In the genomic region with DNA sequence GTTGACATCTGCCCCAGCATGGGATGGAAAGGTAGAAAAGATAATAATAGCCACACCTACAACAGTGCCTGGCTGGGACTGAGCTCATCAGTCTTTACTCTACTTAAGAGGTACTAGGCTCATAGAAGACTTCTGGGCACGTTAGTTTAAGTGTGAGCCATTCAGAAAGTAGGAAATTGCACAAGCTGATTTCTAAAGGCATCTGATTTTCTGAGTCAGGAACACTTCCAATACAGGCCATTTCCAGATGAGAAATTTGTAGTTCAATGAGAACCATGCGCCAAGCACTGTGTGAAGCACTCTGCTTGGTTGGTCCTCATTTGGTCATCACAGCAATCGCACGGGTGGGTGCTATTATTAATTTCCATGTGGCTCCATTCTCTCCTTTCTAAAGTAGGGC, we compare ENCODE assay signal across 14 cellular contexts.
"Had no signal": no experiment of that assay in that cellular context is flagged by ENCODE, and none has a peak within 500 bp of the region (broad histone marks: within the 10 kb centered on the region; RNA-seq: fewer than 3 reads in every experiment).

No MANE protein-coding gene starts in this region.

- H3K27me3 ChIP-seq: colonic mucosa, suprapubic skin had no signal

- H3K4me3 ChIP-seq: colonic mucosa, lung, suprapubic skin had no signal

- H3K4me1 Mint-ChIP-seq: activated CD4-positive, alpha-beta T cell treated with anti-CD3 and anti-CD28 coated beads, Interleukin-2, amount 10 ng/mL, durations not matched to agents 7 days and 5 days; activated naive CD4-positive, alpha-beta T cell treated with anti-CD3 and anti-CD28 coated beads, Interleukin-2, amount 50 U/mL, for 24 hours; immature natural killer cell; naive thymus-derived CD8-positive, alpha-beta T cell had no signal

- H3K36me3 Mint-ChIP-seq: activated naive CD4-positive, alpha-beta T cell treated with anti-CD3 and anti-CD28 coated beads, Interleukin-2, amount 50 U/mL, for 24 hours; immature natural killer cell; naive thymus-derived CD8-positive, alpha-beta T cell; stimulated activated naive B cell treated with anti-CD40 and anti-IgM and Interleukin-4, amounts not matched to agents 10 μg/mL and 1 μg/mL and 100 μg/mL, for 72 hours had no signal

- H3K9me3 ChIP-seq: colonic mucosa, neutrophil, suprapubic skin had no signal

- H3K9me3 Mint-ChIP-seq: activated CD4-positive, alpha-beta T cell treated with anti-CD3 and anti-CD28 coated beads, Interleukin-2, amount 10 ng/mL, durations not matched to agents 7 days and 5 days; activated naive CD4-positive, alpha-beta T cell treated with anti-CD3 and anti-CD28 coated beads, Interleukin-2, amount 50 U/mL, for 24 hours; activated T-helper 2 cell treated with anti-CD3 and anti-CD28 coated beads, Interferon-gamma antibody, Interleukin-2, Interleukin-4, amounts not matched to agents 10 μg/mL and 5 μg/mL and 100 μg/mL, durations not matched to agents 14 hours and 24 hours and 36 hours; naive thymus-derived CD8-positive, alpha-beta T cell; stimulated activated naive B cell treated with anti-CD40 and anti-IgM and Interleukin-4, amounts not matched to agents 10 μg/mL and 1 μg/mL and 100 μg/mL, for 72 hours had no signal

- ATAC-seq: naive thymus-derived CD8-positive, alpha-beta T cell had no signal

- H3K27ac Mint-ChIP-seq: activated CD4-positive, alpha-beta T cell treated with anti-CD3 and anti-CD28 coated beads, Interleukin-2, amount 10 ng/mL, durations not matched to agents 7 days and 5 days; activated naive CD4-positive, alpha-beta T cell treated with anti-CD3 and anti-CD28 coated beads, Interleukin-2, amount 50 U/mL, for 24 hours; activated T-helper 2 cell treated with anti-CD3 and anti-CD28 coated beads, Interferon-gamma antibody, Interleukin-2, Interleukin-4, amounts not matched to agents 10 μg/mL and 5 μg/mL and 100 μg/mL, durations not matched to agents 14 hours and 24 hours and 36 hours; immature natural killer cell; naive thymus-derived CD8-positive, alpha-beta T cell; stimulated activated naive B cell treated with anti-CD40 and anti-IgM and Interleukin-4, amounts not matched to agents 10 μg/mL and 1 μg/mL and 100 μg/mL, for 72 hours had no signal

- H3K36me3 ChIP-seq: colonic mucosa had no signal

- H3K4me3 Mint-ChIP-seq: activated CD4-positive, alpha-beta T cell treated with anti-CD3 and anti-CD28 coated beads, Interleukin-2, amount 10 ng/mL, durations not matched to agents 7 days and 5 days; activated naive CD4-positive, alpha-beta T cell treated with anti-CD3 and anti-CD28 coated beads, Interleukin-2, amount 50 U/mL, for 24 hours; immature natural killer cell; naive thymus-derived CD8-positive, alpha-beta T cell; stimulated activated naive B cell treated with anti-CD40 and anti-IgM and Interleukin-4, amounts not matched to agents 10 μg/mL and 1 μg/mL and 100 μg/mL, for 72 hours had no signal

- H3K27ac ChIP-seq: colonic mucosa, neutrophil, suprapubic skin had no signal

- H3K4me1 ChIP-seq: colonic mucosa had no signal

- DNase-seq: activated CD4-positive, alpha-beta T cell treated with anti-CD3 and anti-CD28 coated beads, Interleukin-2, amount 10 ng/mL, durations not matched to agents 7 days and 5 days; activated CD4-positive, CD25-positive, alpha-beta regulatory T cell; activated CD8-positive, alpha-beta memory T cell treated with anti-CD3 and anti-CD28 coated beads for 24 hours; effector CD4-positive, alpha-beta T cell; naive thymus-derived CD8-positive, alpha-beta T cell; stimulated activated CD4-positive, alpha-beta T cell treated with anti-CD3 and anti-CD28 coated beads, Interleukin-1b, Interleukin-23, amount 100 ng/mL, for 48 hours had no signal
